In genomic region chr3:184143327-184143726, GRCh38 we compare ENCODE assay signal across 23 cellular contexts. TPM values are rescaled to one million over a fixed set of nuclear protein-coding genes. Genes with fewer than 3 reads are reported as not detected.
DNase-seq lines count a peak whose midpoint lies in the region; ATAC-seq and TF ChIP-seq lines count a peak whose summit lies in the region.
"Had no signal": no experiment of that assay in that cellular context is flagged by ENCODE, and none has a peak within 500 bp of the region (broad histone marks: within the 10 kb centered on the region; RNA-seq: fewer than 3 reads in every experiment).

No MANE protein-coding gene starts in this region.

- H3K4me1 Mint-ChIP-seq in activated T-cell treated with anti-CD3 and anti-CD28 coated beads, Interleukin-2, amount 50 U/mL, for 72 hours (ENCODE audit: low read depth) = no peaks in the 10 kb centered on the region
- no peaks in the 10 kb centered on the region for H3K4me1 Mint-ChIP-seq in activated T-cell treated with anti-CD3 and anti-CD28 coated beads, Interleukin-2, amount 50 U/mL, for 4 hours (ENCODE audit: low read depth)
- H3K4me1 Mint-ChIP-seq in T-helper 2 cell treated with Interferon-gamma antibody and Interleukin-4, amounts not matched to agents 5 μg/mL and 100 μg/mL, for 36 hours (ENCODE audit: low read depth) = no peaks in the 10 kb centered on the region

- H3K9me3 ChIP-seq in left lung = no peaks in the 10 kb centered on the region
- H3K9me3 ChIP-seq: BLaER1 had no signal

- peaks cover 0 to 10% of the 10 kb centered on the region in 2 donors for H3K36me3 Mint-ChIP-seq in activated T-cell treated with anti-CD3 and anti-CD28 coated beads, Interleukin-2, amount 50 U/mL, for 72 hours (ENCODE audit: insufficient read depth in 2 of 2)
- H3K36me3 Mint-ChIP-seq in activated T-cell treated with anti-CD3 and anti-CD28 coated beads, Interleukin-2, amount 50 U/mL, for 4 hours (ENCODE audit: insufficient read depth) = peaks cover 32% of the 10 kb centered on the region
- peaks cover 36% of the 10 kb centered on the region for H3K36me3 Mint-ChIP-seq in T-helper 2 cell treated with Interferon-gamma antibody and Interleukin-4, amounts not matched to agents 5 μg/mL and 100 μg/mL, for 36 hours (ENCODE audit: low read depth)

- intact Hi-C loops in sciatic nerve (cut with DNase I) = no loop called here
- intact Hi-C loops in left lung (cut with DNase I) = loop anchor here in 1 of 2 donors (10.0 kb wide), 1 partner anchor 91 kb away; no protein-coding TSS in a partner anchor

- peaks cover 0 to 85% of the 10 kb centered on the region in 2 donors for H3K36me3 ChIP-seq in left lung

- peak overlapping the region; percentile 46 for H3K27ac Mint-ChIP-seq in activated T-cell treated with anti-CD3 and anti-CD28 coated beads, Interleukin-2, amount 50 U/mL, for 72 hours
- no peak overlapping the region for H3K27ac Mint-ChIP-seq in T-helper 2 cell treated with Interferon-gamma antibody and Interleukin-4, amounts not matched to agents 5 μg/mL and 100 μg/mL, for 36 hours
- H3K27ac Mint-ChIP-seq: CD8-positive, alpha-beta T cell had no signal

- no peak overlapping the region for H3K4me3 Mint-ChIP-seq in activated T-cell treated with anti-CD3 and anti-CD28 coated beads, Interleukin-2, amount 50 U/mL, for 72 hours
- H3K4me3 Mint-ChIP-seq in activated T-cell treated with anti-CD3 and anti-CD28 coated beads, Interleukin-2, amount 50 U/mL, for 4 hours = no peak overlapping the region
- no peak overlapping the region for H3K4me3 Mint-ChIP-seq in T-helper 2 cell treated with Interferon-gamma antibody and Interleukin-4, amounts not matched to agents 5 μg/mL and 100 μg/mL, for 36 hours
- H3K4me3 Mint-ChIP-seq: CD8-positive, alpha-beta T cell had no signal

- no peaks in the 10 kb centered on the region for H3K9me3 Mint-ChIP-seq in activated T-cell treated with anti-CD3 and anti-CD28 coated beads, Interleukin-2, amount 50 U/mL, for 72 hours
- no peaks in the 10 kb centered on the region for H3K9me3 Mint-ChIP-seq in activated T-cell treated with anti-CD3 and anti-CD28 coated beads, Interleukin-2, amount 50 U/mL, for 4 hours
- no peaks in the 10 kb centered on the region for H3K9me3 Mint-ChIP-seq in T-helper 2 cell treated with Interferon-gamma antibody and Interleukin-4, amounts not matched to agents 5 μg/mL and 100 μg/mL, for 36 hours
- H3K9me3 Mint-ChIP-seq: CD8-positive, alpha-beta T cell had no signal

- no peaks in the 10 kb centered on the region for H3K4me1 ChIP-seq in left lung

- peak overlapping the region; percentile 48 for H3K27ac ChIP-seq in VCaP
- no peak overlapping the region for H3K27ac ChIP-seq in left lung
- H3K27ac ChIP-seq: BLaER1 had no signal

- TF ChIP-seq CTCF in VCaP (conservative IDR thresholded peaks at IDR 0.05) (no peak), left lung (IDR thresholded peaks at IDR 0.05) (no peak)

- no peak for DNase-seq in activated T-cell treated with anti-CD3 and anti-CD28 coated beads, Interleukin-2, amount 50 U/mL, for 72 hours
- no peak for DNase-seq in activated T-cell treated with anti-CD3 and anti-CD28 coated beads, Interleukin-2, amount 50 U/mL, for 4 hours
- peak; percentile 12 for DNase-seq in sciatic nerve (ENCODE audit: low spot score)
- DNase-seq in T-helper 2 cell treated with Interferon-gamma antibody and Interleukin-4, amounts not matched to agents 5 μg/mL and 100 μg/mL, for 36 hours (ENCODE audit: low spot score) = no peak
- no peak for DNase-seq in left lung
- DNase-seq: Calu3; CD8-positive, alpha-beta T cell; GF-D8; KG1; NCI-H1105 treated with DMSO at 0.1 percent for 48 hours; NCI-H1694; NCI-H2081 treated with DMSO at 0.1 percent for 48 hours; NCI-H774; SHP77 had no signal

- H3K4me3 ChIP-seq in left lung = no peak overlapping the region
- H3K4me3 ChIP-seq: BLaER1 had no signal

- no peaks in the 10 kb centered on the region for H3K27me3 Mint-ChIP-seq in activated T-cell treated with anti-CD3 and anti-CD28 coated beads, Interleukin-2, amount 50 U/mL, for 72 hours (ENCODE audit: low read depth)
- H3K27me3 Mint-ChIP-seq in activated T-cell treated with anti-CD3 and anti-CD28 coated beads, Interleukin-2, amount 50 U/mL, for 4 hours (ENCODE audit: low read depth) = no peaks in the 10 kb centered on the region
- H3K27me3 Mint-ChIP-seq in T-helper 2 cell treated with Interferon-gamma antibody and Interleukin-4, amounts not matched to agents 5 μg/mL and 100 μg/mL, for 36 hours (ENCODE audit: low read depth) = no peaks in the 10 kb centered on the region

- H3K27me3 ChIP-seq in left lung = no peaks in the 10 kb centered on the region
- H3K27me3 ChIP-seq: BLaER1 had no signal

- ATAC-seq in activated T-cell treated with anti-CD3 and anti-CD28 coated beads, Interleukin-2, amount 50 U/mL, for 72 hours (replicated peaks in 1 of 2) = peak in 1 of 2 donors; percentile 53
- ATAC-seq in activated T-cell treated with anti-CD3 and anti-CD28 coated beads, Interleukin-2, amount 50 U/mL, for 4 hours = no peak
- peak; percentile 67 for ATAC-seq in GM18868 (IDR thresholded peaks at IDR 0.05; ENCODE audit: unreplicated experiment)
- ATAC-seq in sciatic nerve = no peak
- no peak for ATAC-seq in GM18909 (IDR thresholded peaks at IDR 0.05; ENCODE audit: poor library complexity, unreplicated experiment)
- ATAC-seq in left lung = no peak
- ATAC-seq: CD8-positive, alpha-beta T cell had no signal

RNA-seq across cellular contexts. Expression of gene EIF2B5, which starts 8.2 kb away (rescaled TPM):
- 10 to 100 TPM; 47.0 to 55.4 TPM for total RNA-seq in activated T-cell treated with anti-CD3 and anti-CD28 coated beads, Interleukin-2, amount 50 U/mL, for 72 hours
- 10 to 100 TPM; 91.7 to 94.5 (median 92.6) TPM for total RNA-seq in activated T-cell treated with anti-CD3 and anti-CD28 coated beads, Interleukin-2, amount 50 U/mL, for 4 hours
- 30.6 TPM for total RNA-seq in sciatic nerve
- total RNA-seq in left lung = 10 to 100 TPM; 32.2 to 44.5 TPM

RNA-seq across cellular contexts. Expression of gene DVL3, which starts 11.8 kb away (rescaled TPM):
- 10 to 100 TPM; 42.6 to 45.9 TPM for total RNA-seq in activated T-cell treated with anti-CD3 and anti-CD28 coated beads, Interleukin-2, amount 50 U/mL, for 72 hours
- 10 to 100 TPM; 38.7 to 46.4 (median 40.3) TPM for total RNA-seq in activated T-cell treated with anti-CD3 and anti-CD28 coated beads, Interleukin-2, amount 50 U/mL, for 4 hours
- total RNA-seq in sciatic nerve (57.8 TPM), left lung (10 to 100 TPM; 62.5 to 72.6 TPM)

RNA-seq across cellular contexts. Expression of gene AP2M1, which starts 31.3 kb away (rescaled TPM):
- total RNA-seq in activated T-cell treated with anti-CD3 and anti-CD28 coated beads, Interleukin-2, amount 50 U/mL, for 72 hours = 100 to 1,000 TPM; 178 to 194 TPM
- total RNA-seq in activated T-cell treated with anti-CD3 and anti-CD28 coated beads, Interleukin-2, amount 50 U/mL, for 4 hours = 100 to 1,000 TPM; 242 to 255 (median 251) TPM
- 278 TPM for total RNA-seq in sciatic nerve
- 100 to 1,000 TPM; 296 to 347 TPM for total RNA-seq in left lung

RNA-seq across cellular contexts. Expression of gene ABCF3, which starts 42.7 kb away (rescaled TPM):
- 10 to 100 TPM; 70.8 to 71.6 TPM for total RNA-seq in activated T-cell treated with anti-CD3 and anti-CD28 coated beads, Interleukin-2, amount 50 U/mL, for 72 hours
- total RNA-seq in activated T-cell treated with anti-CD3 and anti-CD28 coated beads, Interleukin-2, amount 50 U/mL, for 4 hours = 10 to 100 TPM; 79.7 to 91.2 (median 84.4) TPM
- 67.4 TPM for total RNA-seq in sciatic nerve
- total RNA-seq in left lung = 10 to 100 TPM; 63.3 to 69.9 TPM

RNA-seq across cellular contexts. Expression of gene HTR3E, which starts 46.5 kb away (rescaled TPM):
- total RNA-seq in activated T-cell treated with anti-CD3 and anti-CD28 coated beads, Interleukin-2, amount 50 U/mL, for 72 hours = not detected
- total RNA-seq in activated T-cell treated with anti-CD3 and anti-CD28 coated beads, Interleukin-2, amount 50 U/mL, for 4 hours = not detected
- total RNA-seq in sciatic nerve (not detected), left lung (not detected)
- total RNA-seq: A673; Calu3; CD8-positive, alpha-beta T cell; H4; HT-29; NCI-H460; OCI-LY7 had no signal
